Comparison of ENCODE assay signal across 16 cellular contexts in the genomic region with DNA sequence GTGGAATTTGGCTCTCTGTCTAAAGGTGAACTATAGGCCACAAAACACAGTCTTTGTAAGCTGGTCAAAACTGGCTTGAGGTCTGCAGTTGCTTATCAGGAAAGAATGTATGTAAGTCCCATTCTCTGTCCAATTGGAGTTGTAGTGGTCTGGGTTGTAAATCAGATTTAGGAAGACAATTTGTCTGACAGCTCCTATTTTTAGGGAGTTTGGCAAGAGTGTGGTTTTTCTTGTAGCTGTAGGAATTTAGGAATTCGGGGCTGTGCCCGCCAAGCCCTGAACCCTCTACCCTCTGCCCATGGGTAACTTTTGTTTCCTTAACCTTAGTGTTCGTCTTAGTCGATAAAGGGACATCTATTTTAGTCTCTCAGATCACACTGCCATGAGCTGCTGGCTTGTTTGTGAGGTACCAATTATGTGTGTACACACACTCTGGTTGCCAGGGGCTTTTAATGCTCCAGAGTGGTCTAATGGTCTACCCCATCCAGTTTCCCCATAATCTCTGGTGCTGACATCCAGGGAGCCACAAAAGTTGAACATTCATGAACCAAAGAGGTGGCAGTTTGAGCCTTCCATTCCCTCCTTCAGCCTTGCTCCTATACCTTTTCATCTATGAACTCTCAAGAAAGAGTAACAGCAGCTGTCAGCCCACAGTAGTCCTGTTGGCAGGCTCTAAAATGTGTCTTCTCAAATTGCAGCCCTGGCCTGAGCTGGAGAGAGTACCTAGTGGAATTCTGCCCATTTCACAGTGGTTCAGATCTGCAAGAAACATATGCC.
"Had no signal": no experiment of that assay in that cellular context is flagged by ENCODE, and none has a peak within 500 bp of the region (broad histone marks: within the 10 kb centered on the region; RNA-seq: fewer than 3 reads in every experiment).

No MANE protein-coding gene starts in this region.

- ATAC-seq: activated naive CD4-positive, alpha-beta T cell treated with anti-CD3 and anti-CD28 coated beads, Interleukin-2, amount 50 U/mL, for 72 hours; activated T-cell treated with anti-CD3 and anti-CD28 coated beads, Interleukin-2, amount 50 U/mL, for 4 hours had no signal

- H3K27ac ChIP-seq: hepatocyte, neural progenitor cell, ovary, skin epidermis, stomach, transverse colon had no signal

- H3K9me3 ChIP-seq: ovary, stomach, transverse colon had no signal

- H2AFZ ChIP-seq: hepatocyte, neural progenitor cell had no signal

- H3K27me3 ChIP-seq: hepatocyte, neural progenitor cell, ovary, stomach, transverse colon had no signal

- H3K4me1 ChIP-seq: transverse colon had no signal

- DNase-seq: activated CD4-positive, alpha-beta memory T cell treated with anti-CD3 and anti-CD28 coated beads for 36 hours; activated effector memory CD4-positive, alpha-beta T cell treated with anti-CD3 and anti-CD28 coated beads, Interleukin-2, amount 50 U/mL, for 16 hours; activated T-cell treated with anti-CD3 and anti-CD28 coated beads, Interleukin-2, amount 50 U/mL, for 4 hours; amniotic stem cell; caudate nucleus; endodermal cell; erythroblast; kidney; ovary; stomach; T-helper 9 cell; transverse colon had no signal

- H3K36me3 ChIP-seq: neural progenitor cell, ovary, stomach, transverse colon had no signal

- H3K4me2 ChIP-seq: hepatocyte, neural progenitor cell had no signal

- H3K4me3 ChIP-seq: hepatocyte, neural progenitor cell, ovary, skin epidermis, stomach, transverse colon had no signal

- H3K9ac ChIP-seq: neural progenitor cell had no signal
